1 cellular context compared by ENCODE assay signal in genomic region chr22:30289126-30289979, GRCh38.
TF ChIP-seq lines count a peak whose summit lies in the region.

Gene CASTOR1, minus strand, starts transcription at chr22:30289505. Its CDS starts 8 bp downstream, at chr22:30289497.

TF ChIP-seq in HepG2, 621 proteins besides CTCF, POLR2A, EP300 and RAD21 (continued from another document and continues in another):
- TF ChIP-seq ZNF207 (IDR thresholded peaks at IDR 0.05; ENCODE audit: borderline replicate concordance) (no peak), CBX2 (IDR thresholded peaks at IDR 0.05; ENCODE audit: low read depth, low read length) (no peak), CBX2 (CRISPR knock-in tag; IDR thresholded peaks at IDR 0.05; ENCODE audit: low read depth) (no peak), ZNF607 (CRISPR knock-in tag; IDR thresholded peaks at IDR 0.05; ENCODE audit: borderline replicate concordance) (no peak), ZNF142 (CRISPR knock-in tag; IDR thresholded peaks at IDR 0.05) (peak; percentile 68; the same call in 1 of the 2 replicates), SYNCRIP (IDR thresholded peaks at IDR 0.05; ENCODE audit: insufficient read depth, low read depth, low read length) (no peak), RBAK (CRISPR knock-in tag; IDR thresholded peaks at IDR 0.05) (no peak), RXRA (CRISPR knock-in tag; IDR thresholded peaks at IDR 0.05) (no peak), RFXANK (CRISPR knock-in tag; IDR thresholded peaks at IDR 0.05) (no peak), DR1 (CRISPR knock-in tag; IDR thresholded peaks at IDR 0.05) (no peak), SIX4 (CRISPR knock-in tag; IDR thresholded peaks at IDR 0.05) (no peak), PATZ1 (CRISPR knock-in tag; IDR thresholded peaks at IDR 0.05) (peak; percentile 43), ZNF614 (CRISPR knock-in tag; IDR thresholded peaks at IDR 0.05; ENCODE audit: borderline replicate concordance) (no peak), ARNTL (CRISPR knock-in tag; IDR thresholded peaks at IDR 0.05) (no peak), ZFP90 (CRISPR knock-in tag; IDR thresholded peaks at IDR 0.05; ENCODE audit: borderline replicate concordance) (no peak), CEBPG (CRISPR knock-in tag; IDR thresholded peaks at IDR 0.05) (no peak), ZNF331 (CRISPR knock-in tag; IDR thresholded peaks at IDR 0.05) (no peak), KLF16 (CRISPR knock-in tag; IDR thresholded peaks at IDR 0.05) (peak in 1 of 2 experiments; percentile 59; a peak in 2 of 4 replicates), AGO1 (IDR thresholded peaks at IDR 0.05; ENCODE audit: low read depth, low read length, poor library complexity, severe bottlenecking) (no peak), MIXL1 (CRISPR knock-in tag; IDR thresholded peaks at IDR 0.05) (no peak), GPBP1L1 (CRISPR knock-in tag; IDR thresholded peaks at IDR 0.05) (no peak), PHF5A (CRISPR knock-in tag; IDR thresholded peaks at IDR 0.05; ENCODE audit: low read depth, unreplicated experiment) (no peak), ISL2 (CRISPR knock-in tag; IDR thresholded peaks at IDR 0.05) (0 out of 2 replicates have a peak, but pooled peaks have one; percentile 4), ZFP37 (CRISPR knock-in tag; IDR thresholded peaks at IDR 0.05; ENCODE audit: borderline replicate concordance) (no peak), RFX1 (IDR thresholded peaks at IDR 0.05) (no peak), DDIT3 (CRISPR knock-in tag; IDR thresholded peaks at IDR 0.05) (no peak), ZSCAN22 (CRISPR knock-in tag; IDR thresholded peaks at IDR 0.05) (no peak), ZKSCAN8 (CRISPR knock-in tag; IDR thresholded peaks at IDR 0.05; ENCODE audit: borderline replicate concordance) (no peak), SMARCC2 (IDR thresholded peaks at IDR 0.05) (no peak), YY1 (IDR thresholded peaks at IDR 0.05; ENCODE audit: insufficient read depth, insufficient replicate concordance, low read depth, low read length) (peak; percentile 22), ZNF343 (CRISPR knock-in tag; IDR thresholded peaks at IDR 0.05) (no peak), ZNF10 (CRISPR knock-in tag; IDR thresholded peaks at IDR 0.05; ENCODE audit: borderline replicate concordance, low read depth) (no peak), TAF15 (IDR thresholded peaks at IDR 0.05; ENCODE audit: low read depth, low read length, poor library complexity, severe bottlenecking) (no peak), FIP1L1 (IDR thresholded peaks at IDR 0.05; ENCODE audit: borderline replicate concordance, insufficient read depth, low read depth, low read length) (no peak), CENPX (CRISPR knock-in tag; IDR thresholded peaks at IDR 0.05) (no peak), FOXA3 (CRISPR knock-in tag; IDR thresholded peaks at IDR 0.05) (no peak), PRDM10 (CRISPR knock-in tag; IDR thresholded peaks at IDR 0.05; ENCODE audit: low read depth) (no peak), RFXAP (CRISPR knock-in tag; IDR thresholded peaks at IDR 0.05; ENCODE audit: borderline replicate concordance) (no peak)
- TF ChIP-seq, protein P1, sequence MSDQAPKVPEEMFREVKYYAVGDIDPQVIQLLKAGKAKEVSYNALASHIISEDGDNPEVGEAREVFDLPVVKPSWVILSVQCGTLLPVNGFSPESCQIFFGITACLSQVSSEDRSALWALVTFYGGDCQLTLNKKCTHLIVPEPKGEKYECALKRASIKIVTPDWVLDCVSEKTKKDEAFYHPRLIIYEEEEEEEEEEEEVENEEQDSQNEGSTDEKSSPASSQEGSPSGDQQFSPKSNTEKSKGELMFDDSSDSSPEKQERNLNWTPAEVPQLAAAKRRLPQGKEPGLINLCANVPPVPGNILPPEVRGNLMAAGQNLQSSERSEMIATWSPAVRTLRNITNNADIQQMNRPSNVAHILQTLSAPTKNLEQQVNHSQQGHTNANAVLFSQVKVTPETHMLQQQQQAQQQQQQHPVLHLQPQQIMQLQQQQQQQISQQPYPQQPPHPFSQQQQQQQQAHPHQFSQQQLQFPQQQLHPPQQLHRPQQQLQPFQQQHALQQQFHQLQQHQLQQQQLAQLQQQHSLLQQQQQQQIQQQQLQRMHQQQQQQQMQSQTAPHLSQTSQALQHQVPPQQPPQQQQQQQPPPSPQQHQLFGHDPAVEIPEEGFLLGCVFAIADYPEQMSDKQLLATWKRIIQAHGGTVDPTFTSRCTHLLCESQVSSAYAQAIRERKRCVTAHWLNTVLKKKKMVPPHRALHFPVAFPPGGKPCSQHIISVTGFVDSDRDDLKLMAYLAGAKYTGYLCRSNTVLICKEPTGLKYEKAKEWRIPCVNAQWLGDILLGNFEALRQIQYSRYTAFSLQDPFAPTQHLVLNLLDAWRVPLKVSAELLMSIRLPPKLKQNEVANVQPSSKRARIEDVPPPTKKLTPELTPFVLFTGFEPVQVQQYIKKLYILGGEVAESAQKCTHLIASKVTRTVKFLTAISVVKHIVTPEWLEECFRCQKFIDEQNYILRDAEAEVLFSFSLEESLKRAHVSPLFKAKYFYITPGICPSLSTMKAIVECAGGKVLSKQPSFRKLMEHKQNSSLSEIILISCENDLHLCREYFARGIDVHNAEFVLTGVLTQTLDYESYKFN (CRISPR knock-in tag; conservative IDR thresholded peaks at IDR 0.05), result no peak
- TF ChIP-seq, protein P2, sequence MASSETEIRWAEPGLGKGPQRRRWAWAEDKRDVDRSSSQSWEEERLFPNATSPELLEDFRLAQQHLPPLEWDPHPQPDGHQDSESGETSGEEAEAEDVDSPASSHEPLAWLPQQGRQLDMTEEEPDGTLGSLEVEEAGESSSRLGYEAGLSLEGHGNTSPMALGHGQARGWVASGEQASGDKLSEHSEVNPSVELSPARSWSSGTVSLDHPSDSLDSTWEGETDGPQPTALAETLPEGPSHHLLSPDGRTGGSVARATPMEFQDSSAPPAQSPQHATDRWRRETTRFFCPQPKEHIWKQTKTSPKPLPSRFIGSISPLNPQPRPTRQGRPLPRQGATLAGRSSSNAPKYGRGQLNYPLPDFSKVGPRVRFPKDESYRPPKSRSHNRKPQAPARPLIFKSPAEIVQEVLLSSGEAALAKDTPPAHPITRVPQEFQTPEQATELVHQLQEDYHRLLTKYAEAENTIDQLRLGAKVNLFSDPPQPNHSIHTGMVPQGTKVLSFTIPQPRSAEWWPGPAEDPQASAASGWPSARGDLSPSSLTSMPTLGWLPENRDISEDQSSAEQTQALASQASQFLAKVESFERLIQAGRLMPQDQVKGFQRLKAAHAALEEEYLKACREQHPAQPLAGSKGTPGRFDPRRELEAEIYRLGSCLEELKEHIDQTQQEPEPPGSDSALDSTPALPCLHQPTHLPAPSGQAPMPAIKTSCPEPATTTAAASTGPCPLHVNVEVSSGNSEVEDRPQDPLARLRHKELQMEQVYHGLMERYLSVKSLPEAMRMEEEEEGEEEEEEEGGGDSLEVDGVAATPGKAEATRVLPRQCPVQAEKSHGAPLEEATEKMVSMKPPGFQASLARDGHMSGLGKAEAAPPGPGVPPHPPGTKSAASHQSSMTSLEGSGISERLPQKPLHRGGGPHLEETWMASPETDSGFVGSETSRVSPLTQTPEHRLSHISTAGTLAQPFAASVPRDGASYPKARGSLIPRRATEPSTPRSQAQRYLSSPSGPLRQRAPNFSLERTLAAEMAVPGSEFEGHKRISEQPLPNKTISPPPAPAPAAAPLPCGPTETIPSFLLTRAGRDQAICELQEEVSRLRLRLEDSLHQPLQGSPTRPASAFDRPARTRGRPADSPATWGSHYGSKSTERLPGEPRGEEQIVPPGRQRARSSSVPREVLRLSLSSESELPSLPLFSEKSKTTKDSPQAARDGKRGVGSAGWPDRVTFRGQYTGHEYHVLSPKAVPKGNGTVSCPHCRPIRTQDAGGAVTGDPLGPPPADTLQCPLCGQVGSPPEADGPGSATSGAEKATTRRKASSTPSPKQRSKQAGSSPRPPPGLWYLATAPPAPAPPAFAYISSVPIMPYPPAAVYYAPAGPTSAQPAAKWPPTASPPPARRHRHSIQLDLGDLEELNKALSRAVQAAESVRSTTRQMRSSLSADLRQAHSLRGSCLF (CRISPR knock-in tag; IDR thresholded peaks at IDR 0.05; ENCODE audit: borderline replicate concordance), result no peak
- TF ChIP-seq, protein P3, sequence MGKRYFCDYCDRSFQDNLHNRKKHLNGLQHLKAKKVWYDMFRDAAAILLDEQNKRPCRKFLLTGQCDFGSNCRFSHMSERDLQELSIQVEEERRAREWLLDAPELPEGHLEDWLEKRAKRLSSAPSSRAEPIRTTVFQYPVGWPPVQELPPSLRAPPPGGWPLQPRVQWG (CRISPR knock-in tag; IDR thresholded peaks at IDR 0.05; ENCODE audit: borderline replicate concordance, low read depth), result no peak
